ENCODE assay signal across 9 cellular contexts in the genomic region with DNA sequence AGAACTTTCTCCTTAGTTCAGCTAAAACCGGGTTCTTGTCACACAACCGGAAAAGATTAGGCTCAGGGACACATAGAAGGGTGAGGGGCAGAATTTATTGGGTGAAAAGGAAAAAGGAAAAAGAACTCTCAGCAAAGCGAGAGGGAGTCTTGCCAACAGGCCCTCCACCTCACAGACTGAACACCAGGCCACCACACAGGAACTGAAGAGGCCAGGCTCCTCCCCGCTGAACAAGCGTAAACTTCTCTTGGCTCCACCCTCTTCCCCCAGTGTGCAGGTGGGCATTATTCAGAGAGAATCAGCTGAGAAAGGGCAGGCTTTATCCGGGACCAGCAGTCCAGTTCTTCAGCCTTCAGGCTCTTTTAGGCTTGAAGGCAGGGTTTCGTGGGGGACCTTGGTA.
DNase-seq lines count a peak whose midpoint lies in the region; ATAC-seq and TF ChIP-seq lines count a peak whose summit lies in the region.
"Had no signal": no experiment of that assay in that cellular context is flagged by ENCODE, and none has a peak within 500 bp of the region (broad histone marks: within the 10 kb centered on the region; RNA-seq: fewer than 3 reads in every experiment).

No MANE protein-coding gene starts in this region.

- peak overlapping the region; percentile 54 for H3K4me2 ChIP-seq in neural progenitor cell

- CTCF ChIA-PET in CD4-positive, alpha-beta T cell (lab: Charles Lee) = no interaction called here

- POLR2A ChIA-PET in CD4-positive, alpha-beta T cell (lab: Charles Lee) = interaction anchor here (0.6 to 1.8 kb wide), 8 partner anchors 9 to 870 kb away, joined by 3 to 5 read pairs (median 3); a partner anchor contains a TSS

- peaks cover 29% of the 10 kb centered on the region for H3K4me1 Mint-ChIP-seq in CD4-positive, alpha-beta T cell (ENCODE audit: low read depth)
- H3K4me1 Mint-ChIP-seq in neural progenitor cell = peaks cover 34% of the 10 kb centered on the region

- peak overlapping the region; percentile 4 for H3K27ac ChIP-seq in CD4-positive, alpha-beta T cell (ENCODE audit: low read depth, low read length)
- H3K27ac ChIP-seq in neural progenitor cell = peak overlapping the region; percentile 63
- H3K27ac ChIP-seq in suprapubic skin = no peak overlapping the region
- H3K27ac ChIP-seq: HL-60 had no signal

- ATAC-seq in CD4-positive, alpha-beta T cell (ENCODE audit: poor library complexity) = peak; percentile 97
- ATAC-seq in GM19372 (IDR thresholded peaks at IDR 0.05; ENCODE audit: low read depth, unreplicated experiment) = peak; percentile 83
- peak; percentile 83 for ATAC-seq in HG03378 (IDR thresholded peaks at IDR 0.05; ENCODE audit: unreplicated experiment)

- no peaks in the 10 kb centered on the region for H3K27me3 ChIP-seq in CD4-positive, alpha-beta T cell (ENCODE audit: control insufficient read depth, insufficient read depth, low read length)
- no peaks in the 10 kb centered on the region for H3K27me3 ChIP-seq in neural progenitor cell
- H3K27me3 ChIP-seq in suprapubic skin = no peaks in the 10 kb centered on the region

- H3K27ac Mint-ChIP-seq in CD4-positive, alpha-beta T cell = peak overlapping the region; percentile 91
- H3K27ac Mint-ChIP-seq in neural progenitor cell = peak overlapping the region; percentile 65

- no peak for TF ChIP-seq EP300 in suprapubic skin (IDR thresholded peaks at IDR 0.05)

- peak in 9 of 10 experiments; percentile 5 to 49 (median 30) for DNase-seq in CD4-positive, alpha-beta T cell
- peak; percentile 17 for DNase-seq in activated CD8-positive, alpha-beta memory T cell treated with anti-CD3 and anti-CD28 coated beads, Interleukin-2, amount 50 U/mL, for 1 hour (ENCODE audit: extremely low read depth)
- DNase-seq in neural progenitor cell (ENCODE audit: low spot score) = peak; percentile 78
- no peak for DNase-seq in suprapubic skin (ENCODE audit: low spot score in 2 of 2)
- DNase-seq in NCI-H2171 treated with DMSO at 0.1 percent for 48 hours (lab: John Stamatoyannopoulos, UW) = no peak
- no peak for DNase-seq in UCSD-AML1 (lab: John Stamatoyannopoulos, UW; ENCODE audit: unreplicated experiment)

- 78% methylated on average over 7 of the region's 7 CpGs for WGBS in suprapubic skin

- H2AFZ ChIP-seq in neural progenitor cell (replicated peaks) = peak overlapping the region; percentile 51

- H3K4me3 Mint-ChIP-seq in CD4-positive, alpha-beta T cell = peak overlapping the region; percentile 50
- no peak overlapping the region for H3K4me3 Mint-ChIP-seq in neural progenitor cell

- no peak for TF ChIP-seq POLR2A in suprapubic skin (IDR thresholded peaks at IDR 0.05)

- H3F3A ChIP-seq in neural progenitor cell (ENCODE audit: low read depth) = peaks cover 17% of the 10 kb centered on the region

- no peaks in the 10 kb centered on the region for H3K27me3 Mint-ChIP-seq in CD4-positive, alpha-beta T cell
- no peaks in the 10 kb centered on the region for H3K27me3 Mint-ChIP-seq in neural progenitor cell (ENCODE audit: insufficient read depth, low read depth)

- H3K4me1 ChIP-seq in neural progenitor cell (peaks cover 31% of the 10 kb centered on the region), suprapubic skin (no peaks in the 10 kb centered on the region)

- TF ChIP-seq CTCF in CD4-positive, alpha-beta T cell (IDR thresholded peaks at IDR 0.05) = no peak
- TF ChIP-seq CTCF in neural progenitor cell (IDR thresholded peaks at IDR 0.05) (no peak), suprapubic skin (IDR thresholded peaks at IDR 0.05) (no peak)

- no peaks in the 10 kb centered on the region for H3K36me3 Mint-ChIP-seq in CD4-positive, alpha-beta T cell (ENCODE audit: low read depth)
- H3K36me3 Mint-ChIP-seq in neural progenitor cell = peaks cover 5% of the 10 kb centered on the region

- H3K9me3 ChIP-seq in CD4-positive, alpha-beta T cell (ENCODE audit: control insufficient read depth, low read length) = no peaks in the 10 kb centered on the region
- H3K9me3 ChIP-seq in neural progenitor cell (ENCODE audit: low read depth) = no peaks in the 10 kb centered on the region
- H3K9me3 ChIP-seq in suprapubic skin = no peaks in the 10 kb centered on the region

- no peak overlapping the region for H3K9ac ChIP-seq in neural progenitor cell

- intact Hi-C loops in CD4-positive, alpha-beta T cell (cut with DNase I, micrococcal nuclease) = no loop called here

- H3K4me3 ChIP-seq in neural progenitor cell (no peak overlapping the region), suprapubic skin (no peak overlapping the region)

- H3K36me3 ChIP-seq in neural progenitor cell (no peaks in the 10 kb centered on the region), suprapubic skin (no peaks in the 10 kb centered on the region)

- no peaks in the 10 kb centered on the region for H4K20me1 ChIP-seq in neural progenitor cell (ENCODE audit: low read depth)

- H3K79me2 ChIP-seq in neural progenitor cell (ENCODE audit: low read depth) = peaks cover 12% of the 10 kb centered on the region

- no peaks in the 10 kb centered on the region for H3K9me3 Mint-ChIP-seq in CD4-positive, alpha-beta T cell
- no peaks in the 10 kb centered on the region for H3K9me3 Mint-ChIP-seq in neural progenitor cell

Comparison
In these comparisons a context has a peak if more than half of its experiments do, and no peak if none do; other contexts are left out.
1. DNase-seq: peak in CD4-positive, alpha-beta T cell (9 of 10), activated CD8-positive, alpha-beta memory T cell treated with anti-CD3 and anti-CD28 coated beads, Interleukin-2, amount 50 U/mL, for 1 hour (single experiment) and neural progenitor cell (single experiment); none in suprapubic skin (0 of 2), NCI-H2171 treated with DMSO at 0.1 percent for 48 hours (single experiment) and UCSD-AML1 (single experiment).
2. Peak in every context shown above with its lines, with median percentiles within 50 percentile points of each other: ATAC-seq.